8 cellular contexts compared by ENCODE assay signal in the genomic region with DNA sequence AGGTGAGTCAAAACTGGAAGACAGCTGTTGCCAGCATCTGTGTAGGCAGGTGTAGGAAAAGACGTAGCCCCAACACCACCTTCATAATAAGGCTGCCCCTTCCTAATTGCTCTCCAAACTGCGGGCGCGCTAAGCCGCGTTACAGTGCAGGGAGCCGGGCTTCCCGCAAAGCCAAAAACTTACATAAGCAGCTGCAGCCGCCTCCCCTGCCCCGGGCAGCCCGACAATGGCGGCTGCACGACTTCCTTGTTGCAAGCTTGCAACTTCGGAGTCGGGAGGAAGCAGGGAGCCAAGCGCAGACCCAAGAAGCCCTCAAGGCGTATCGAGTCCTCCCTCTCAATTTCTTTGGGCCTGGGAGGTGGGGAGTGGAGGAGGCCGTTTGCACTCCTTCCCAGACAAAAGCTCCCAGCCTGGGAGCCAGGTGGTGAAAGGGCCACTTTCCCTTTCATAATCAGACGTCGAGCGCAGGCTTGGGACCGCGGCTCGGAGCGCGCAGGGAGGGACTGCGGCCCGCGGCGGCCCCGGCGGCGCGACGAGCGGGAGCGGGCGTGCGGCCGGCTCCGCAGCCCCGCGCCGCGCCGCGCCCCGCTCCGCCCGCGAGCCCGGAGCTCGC. TPM values are rescaled to one million over a fixed set of nuclear protein-coding genes. Genes with fewer than 3 reads are reported as not detected.
DNase-seq lines count a peak whose midpoint lies in the region; ATAC-seq and TF ChIP-seq lines count a peak whose summit lies in the region.

No MANE protein-coding gene starts in this region.

- H3K4me3 ChIP-seq in ascending aorta (peak overlapping the region; percentile 83 to 99), iPS-11a (ENCODE audit: low read depth, low read length) (peak overlapping the region; percentile 69), skin epidermis (peak overlapping the region; percentile 44 to 92 (median 66))

- no peak for TF ChIP-seq CTCF in ascending aorta (IDR thresholded peaks at IDR 0.05)
- no peak for TF ChIP-seq CTCF in omental fat pad (IDR thresholded peaks at IDR 0.05)

- H3K36me3 ChIP-seq in ascending aorta = peaks cover 12 to 21% of the 10 kb centered on the region in 2 donors

- peaks cover 11% of the 10 kb centered on the region for H3K27me3 Mint-ChIP-seq in T-helper 2 cell treated with Interferon-gamma antibody and Interleukin-4, amounts not matched to agents 5 μg/mL and 100 μg/mL, for 36 hours (ENCODE audit: low read depth)

- ATAC-seq in GM21825 (IDR thresholded peaks at IDR 0.05; ENCODE audit: unreplicated experiment) (peak; percentile 5), omental fat pad (ENCODE audit: low FRiP score) (no peak)

- H3K4me1 Mint-ChIP-seq in T-helper 2 cell treated with Interferon-gamma antibody and Interleukin-4, amounts not matched to agents 5 μg/mL and 100 μg/mL, for 36 hours (ENCODE audit: low read depth) = peaks cover 17% of the 10 kb centered on the region

- H3K4me1 ChIP-seq in ascending aorta = peaks cover 0 to 14% of the 10 kb centered on the region in 2 donors

- peak overlapping the region; percentile 96 for H3K27ac Mint-ChIP-seq in T-helper 2 cell treated with Interferon-gamma antibody and Interleukin-4, amounts not matched to agents 5 μg/mL and 100 μg/mL, for 36 hours

- H3K36me3 Mint-ChIP-seq in T-helper 2 cell treated with Interferon-gamma antibody and Interleukin-4, amounts not matched to agents 5 μg/mL and 100 μg/mL, for 36 hours (ENCODE audit: low read depth) = peaks cover 27% of the 10 kb centered on the region

- H3K4me3 Mint-ChIP-seq in T-helper 2 cell treated with Interferon-gamma antibody and Interleukin-4, amounts not matched to agents 5 μg/mL and 100 μg/mL, for 36 hours = peak overlapping the region; percentile 92

- peak; percentile 66 for DNase-seq in EL
- peak; percentile 57 for DNase-seq in LHCN-M2 (ENCODE audit: low read depth)
- DNase-seq in T-helper 2 cell treated with Interferon-gamma antibody and Interleukin-4, amounts not matched to agents 5 μg/mL and 100 μg/mL, for 36 hours (ENCODE audit: low spot score) = peak; percentile 52
- peak; percentile 10 to 71 for DNase-seq in ascending aorta (ENCODE audit: low spot score in 2 of 2)
- no peak for DNase-seq in omental fat pad (ENCODE audit: low spot score)

- H3K9me3 Mint-ChIP-seq in T-helper 2 cell treated with Interferon-gamma antibody and Interleukin-4, amounts not matched to agents 5 μg/mL and 100 μg/mL, for 36 hours = no peaks in the 10 kb centered on the region

- H3K27me3 ChIP-seq in ascending aorta = no peaks in the 10 kb centered on the region

- H3K9me3 ChIP-seq in ascending aorta = no peaks in the 10 kb centered on the region

- intact Hi-C loops in ascending aorta (cut with DNase I) = loop anchor here (10.0 kb wide), 2 partner anchors 840 to 1670 kb away; a partner anchor contains a TSS

- H3K27ac ChIP-seq in ascending aorta (peak overlapping the region; percentile 87 to 91), skin epidermis (peak overlapping the region; percentile 45 to 99 (median 93))

RNA-seq across cellular contexts. Expression of a gene that starts 0.8 kb away (rescaled TPM):
- total RNA-seq in LHCN-M2 (2014; rRNA removed) = 11.7 and 12.2 TPM in 2 replicates
- polyA plus RNA-seq in LHCN-M2 (2012) = 4.1 TPM
- 13.3 TPM for total RNA-seq in ascending aorta
- 10 to 100 TPM in 2 of 4 donors, 1 to 10 TPM in 2; 6.8 to 18.8 (median 10.9) TPM for total RNA-seq in omental fat pad
